Comparison of ENCODE assay signal across 1 cellular context in the genomic region with DNA sequence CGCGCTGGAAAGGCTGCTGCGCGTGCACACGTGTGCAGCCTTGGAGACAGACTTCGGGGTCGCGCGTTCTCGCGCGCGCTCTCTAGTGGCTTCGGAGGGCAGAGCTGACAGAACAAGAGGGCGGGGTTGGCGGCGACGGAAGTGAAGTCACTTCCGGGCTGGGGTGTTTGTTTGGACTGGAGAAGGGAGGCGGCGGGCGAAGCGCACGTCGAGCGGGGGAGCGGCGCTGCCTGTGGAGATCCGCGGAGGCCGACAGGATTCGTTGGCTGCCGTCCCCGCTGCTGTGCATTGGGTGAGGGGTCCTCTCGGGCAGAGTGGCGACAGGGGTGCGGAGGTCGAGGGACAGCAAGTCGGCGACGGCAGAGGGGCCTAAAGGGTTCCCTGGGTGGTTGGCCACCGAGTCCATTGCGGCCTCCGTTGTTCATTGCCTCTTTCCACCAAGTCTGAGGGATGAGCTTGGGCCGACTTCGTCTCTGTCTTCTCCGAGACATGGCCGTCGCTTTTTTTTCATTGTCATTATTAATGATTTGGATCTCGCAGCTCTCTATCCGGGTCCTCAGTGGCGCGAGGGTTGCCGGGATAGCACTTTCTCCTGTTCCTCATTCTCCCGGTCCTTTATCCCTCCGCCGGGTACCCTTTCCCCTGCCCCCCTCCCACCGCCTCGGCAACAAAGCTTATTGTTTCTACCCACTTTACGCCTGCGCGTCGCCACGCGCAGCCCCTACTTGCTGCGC.
TF ChIP-seq lines count a peak whose summit lies in the region.

A gene with protein sequence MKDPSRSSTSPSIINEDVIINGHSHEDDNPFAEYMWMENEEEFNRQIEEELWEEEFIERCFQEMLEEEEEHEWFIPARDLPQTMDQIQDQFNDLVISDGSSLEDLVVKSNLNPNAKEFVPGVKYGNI (plus strand): TSS at position 166 of the 734 bp plus-strand sequence. CDS start 21,931 bp downstream, outside the sequence.

TF ChIP-seq in HepG2, 621 proteins besides CTCF, POLR2A, EP300 and RAD21 (continued from another document and continues in another):
- TF ChIP-seq, protein P1, sequence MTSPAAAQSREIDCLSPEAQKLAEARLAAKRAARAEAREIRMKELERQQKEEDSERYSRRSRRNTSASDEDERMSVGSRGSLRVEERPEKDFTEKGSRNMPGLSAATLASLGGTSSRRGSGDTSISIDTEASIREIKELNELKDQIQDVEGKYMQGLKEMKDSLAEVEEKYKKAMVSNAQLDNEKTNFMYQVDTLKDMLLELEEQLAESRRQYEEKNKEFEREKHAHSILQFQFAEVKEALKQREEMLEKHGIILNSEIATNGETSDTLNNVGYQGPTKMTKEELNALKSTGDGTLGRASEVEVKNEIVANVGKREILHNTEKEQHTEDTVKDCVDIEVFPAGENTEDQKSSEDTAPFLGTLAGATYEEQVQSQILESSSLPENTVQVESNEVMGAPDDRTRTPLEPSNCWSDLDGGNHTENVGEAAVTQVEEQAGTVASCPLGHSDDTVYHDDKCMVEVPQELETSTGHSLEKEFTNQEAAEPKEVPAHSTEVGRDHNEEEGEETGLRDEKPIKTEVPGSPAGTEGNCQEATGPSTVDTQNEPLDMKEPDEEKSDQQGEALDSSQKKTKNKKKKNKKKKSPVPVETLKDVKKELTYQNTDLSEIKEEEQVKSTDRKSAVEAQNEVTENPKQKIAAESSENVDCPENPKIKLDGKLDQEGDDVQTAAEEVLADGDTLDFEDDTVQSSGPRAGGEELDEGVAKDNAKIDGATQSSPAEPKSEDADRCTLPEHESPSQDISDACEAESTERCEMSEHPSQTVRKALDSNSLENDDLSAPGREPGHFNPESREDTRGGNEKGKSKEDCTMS (CRISPR knock-in tag; conservative IDR thresholded peaks at IDR 0.05), result no peak
- TF ChIP-seq ARNT (IDR thresholded peaks at IDR 0.05) (no peak), ZNF614 (CRISPR knock-in tag; IDR thresholded peaks at IDR 0.05; ENCODE audit: borderline replicate concordance) (peak; percentile 89; the same call in 1 of the 2 replicates), SRSF9 (IDR thresholded peaks at IDR 0.05; ENCODE audit: borderline replicate concordance, insufficient read depth, low read depth, low read length, poor library complexity, severe bottlenecking) (no peak), ETV5 (CRISPR knock-in tag; IDR thresholded peaks at IDR 0.05; ENCODE audit: borderline replicate concordance) (peak; percentile 94), HOXA7 (CRISPR knock-in tag; IDR thresholded peaks at IDR 0.05) (no peak), ZFX (CRISPR knock-in tag; IDR thresholded peaks at IDR 0.05; ENCODE audit: low read depth) (peak; percentile 90), HDAC6 (IDR thresholded peaks at IDR 0.05; ENCODE audit: low read depth, low read length) (no peak), SRF (IDR thresholded peaks at IDR 0.05; ENCODE audit: low read depth, low read length) (no peak), CHD4 (IDR thresholded peaks at IDR 0.05; ENCODE audit: borderline replicate concordance, low read length) (no peak), MED1 (CRISPR knock-in tag; IDR thresholded peaks at IDR 0.05) (peak; percentile 85), TOPORS (CRISPR knock-in tag; IDR thresholded peaks at IDR 0.05) (no peak), KAT2B (IDR thresholded peaks at IDR 0.05; ENCODE audit: borderline replicate concordance, low read depth, low read length) (no peak), ZNF180 (CRISPR knock-in tag; IDR thresholded peaks at IDR 0.05; ENCODE audit: borderline replicate concordance, low read depth) (no peak), ZNF432 (CRISPR knock-in tag; IDR thresholded peaks at IDR 0.05; ENCODE audit: borderline replicate concordance) (no peak), RBM22 (optimal IDR thresholded peaks at IDR 0.05; ENCODE audit: low read length) (peak; percentile 26), THAP11 (CRISPR knock-in tag; IDR thresholded peaks at IDR 0.05) (peak; percentile 82), RORA (CRISPR knock-in tag; IDR thresholded peaks at IDR 0.05) (0 out of 2 replicates have a peak, but pooled peaks have one; percentile 36), ZNF446 (CRISPR knock-in tag; IDR thresholded peaks at IDR 0.05) (no peak), FOXC1 (CRISPR knock-in tag; IDR thresholded peaks at IDR 0.05; ENCODE audit: borderline replicate concordance) (no peak), SAP130 (CRISPR knock-in tag; IDR thresholded peaks at IDR 0.05; ENCODE audit: low read depth) (peak; percentile 90), SMYD3 (CRISPR knock-in tag; IDR thresholded peaks at IDR 0.05) (no peak), CREM (IDR thresholded peaks at IDR 0.05) (peak; percentile 81), CREM (CRISPR knock-in tag; IDR thresholded peaks at IDR 0.05) (no peak), SUZ12 (IDR thresholded peaks at IDR 0.05; ENCODE audit: low read depth, low read length) (no peak), HCFC1 (IDR thresholded peaks at IDR 0.05; ENCODE audit: low read depth, low read length) (peak; percentile 54; the same call in 1 of the 2 replicates), ZNF766 (CRISPR knock-in tag; IDR thresholded peaks at IDR 0.05; ENCODE audit: borderline replicate concordance) (0 out of 2 replicates have a peak, but pooled peaks have one; percentile 65), SYNCRIP (IDR thresholded peaks at IDR 0.05; ENCODE audit: insufficient read depth, low read depth, low read length) (no peak), ZC3H13 (CRISPR knock-in tag; IDR thresholded peaks at IDR 0.05) (no peak; the same call in 1 of the 2 replicates), CHCHD3 (CRISPR knock-in tag; IDR thresholded peaks at IDR 0.05) (no peak)
- TF ChIP-seq, protein P2, sequence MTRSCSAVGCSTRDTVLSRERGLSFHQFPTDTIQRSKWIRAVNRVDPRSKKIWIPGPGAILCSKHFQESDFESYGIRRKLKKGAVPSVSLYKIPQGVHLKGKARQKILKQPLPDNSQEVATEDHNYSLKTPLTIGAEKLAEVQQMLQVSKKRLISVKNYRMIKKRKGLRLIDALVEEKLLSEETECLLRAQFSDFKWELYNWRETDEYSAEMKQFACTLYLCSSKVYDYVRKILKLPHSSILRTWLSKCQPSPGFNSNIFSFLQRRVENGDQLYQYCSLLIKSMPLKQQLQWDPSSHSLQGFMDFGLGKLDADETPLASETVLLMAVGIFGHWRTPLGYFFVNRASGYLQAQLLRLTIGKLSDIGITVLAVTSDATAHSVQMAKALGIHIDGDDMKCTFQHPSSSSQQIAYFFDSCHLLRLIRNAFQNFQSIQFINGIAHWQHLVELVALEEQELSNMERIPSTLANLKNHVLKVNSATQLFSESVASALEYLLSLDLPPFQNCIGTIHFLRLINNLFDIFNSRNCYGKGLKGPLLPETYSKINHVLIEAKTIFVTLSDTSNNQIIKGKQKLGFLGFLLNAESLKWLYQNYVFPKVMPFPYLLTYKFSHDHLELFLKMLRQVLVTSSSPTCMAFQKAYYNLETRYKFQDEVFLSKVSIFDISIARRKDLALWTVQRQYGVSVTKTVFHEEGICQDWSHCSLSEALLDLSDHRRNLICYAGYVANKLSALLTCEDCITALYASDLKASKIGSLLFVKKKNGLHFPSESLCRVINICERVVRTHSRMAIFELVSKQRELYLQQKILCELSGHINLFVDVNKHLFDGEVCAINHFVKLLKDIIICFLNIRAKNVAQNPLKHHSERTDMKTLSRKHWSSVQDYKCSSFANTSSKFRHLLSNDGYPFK (CRISPR knock-in tag; IDR thresholded peaks at IDR 0.05; ENCODE audit: borderline replicate concordance), result peak; percentile 78; the same call in 1 of the 2 replicates
- TF ChIP-seq, protein P3, sequence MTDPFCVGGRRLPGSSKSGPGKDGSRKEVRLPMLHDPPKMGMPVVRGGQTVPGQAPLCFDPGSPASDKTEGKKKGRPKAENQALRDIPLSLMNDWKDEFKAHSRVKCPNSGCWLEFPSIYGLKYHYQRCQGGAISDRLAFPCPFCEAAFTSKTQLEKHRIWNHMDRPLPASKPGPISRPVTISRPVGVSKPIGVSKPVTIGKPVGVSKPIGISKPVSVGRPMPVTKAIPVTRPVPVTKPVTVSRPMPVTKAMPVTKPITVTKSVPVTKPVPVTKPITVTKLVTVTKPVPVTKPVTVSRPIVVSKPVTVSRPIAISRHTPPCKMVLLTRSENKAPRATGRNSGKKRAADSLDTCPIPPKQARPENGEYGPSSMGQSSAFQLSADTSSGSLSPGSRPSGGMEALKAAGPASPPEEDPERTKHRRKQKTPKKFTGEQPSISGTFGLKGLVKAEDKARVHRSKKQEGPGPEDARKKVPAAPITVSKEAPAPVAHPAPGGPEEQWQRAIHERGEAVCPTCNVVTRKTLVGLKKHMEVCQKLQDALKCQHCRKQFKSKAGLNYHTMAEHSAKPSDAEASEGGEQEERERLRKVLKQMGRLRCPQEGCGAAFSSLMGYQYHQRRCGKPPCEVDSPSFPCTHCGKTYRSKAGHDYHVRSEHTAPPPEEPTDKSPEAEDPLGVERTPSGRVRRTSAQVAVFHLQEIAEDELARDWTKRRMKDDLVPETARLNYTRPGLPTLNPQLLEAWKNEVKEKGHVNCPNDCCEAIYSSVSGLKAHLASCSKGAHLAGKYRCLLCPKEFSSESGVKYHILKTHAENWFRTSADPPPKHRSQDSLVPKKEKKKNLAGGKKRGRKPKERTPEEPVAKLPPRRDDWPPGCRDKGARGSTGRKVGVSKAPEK (CRISPR knock-in tag; IDR thresholded peaks at IDR 0.05; ENCODE audit: borderline replicate concordance), result no peak
- TF ChIP-seq, protein P4, sequence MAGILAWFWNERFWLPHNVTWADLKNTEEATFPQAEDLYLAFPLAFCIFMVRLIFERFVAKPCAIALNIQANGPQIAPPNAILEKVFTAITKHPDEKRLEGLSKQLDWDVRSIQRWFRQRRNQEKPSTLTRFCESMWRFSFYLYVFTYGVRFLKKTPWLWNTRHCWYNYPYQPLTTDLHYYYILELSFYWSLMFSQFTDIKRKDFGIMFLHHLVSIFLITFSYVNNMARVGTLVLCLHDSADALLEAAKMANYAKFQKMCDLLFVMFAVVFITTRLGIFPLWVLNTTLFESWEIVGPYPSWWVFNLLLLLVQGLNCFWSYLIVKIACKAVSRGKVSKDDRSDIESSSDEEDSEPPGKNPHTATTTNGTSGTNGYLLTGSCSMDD (CRISPR knock-in tag; IDR thresholded peaks at IDR 0.05), result no peak
- TF ChIP-seq, protein P5, sequence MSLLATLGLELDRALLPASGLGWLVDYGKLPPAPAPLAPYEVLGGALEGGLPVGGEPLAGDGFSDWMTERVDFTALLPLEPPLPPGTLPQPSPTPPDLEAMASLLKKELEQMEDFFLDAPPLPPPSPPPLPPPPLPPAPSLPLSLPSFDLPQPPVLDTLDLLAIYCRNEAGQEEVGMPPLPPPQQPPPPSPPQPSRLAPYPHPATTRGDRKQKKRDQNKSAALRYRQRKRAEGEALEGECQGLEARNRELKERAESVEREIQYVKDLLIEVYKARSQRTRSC (CRISPR knock-in tag; IDR thresholded peaks at IDR 0.05; ENCODE audit: low read depth), result no peak
- TF ChIP-seq, protein P6, sequence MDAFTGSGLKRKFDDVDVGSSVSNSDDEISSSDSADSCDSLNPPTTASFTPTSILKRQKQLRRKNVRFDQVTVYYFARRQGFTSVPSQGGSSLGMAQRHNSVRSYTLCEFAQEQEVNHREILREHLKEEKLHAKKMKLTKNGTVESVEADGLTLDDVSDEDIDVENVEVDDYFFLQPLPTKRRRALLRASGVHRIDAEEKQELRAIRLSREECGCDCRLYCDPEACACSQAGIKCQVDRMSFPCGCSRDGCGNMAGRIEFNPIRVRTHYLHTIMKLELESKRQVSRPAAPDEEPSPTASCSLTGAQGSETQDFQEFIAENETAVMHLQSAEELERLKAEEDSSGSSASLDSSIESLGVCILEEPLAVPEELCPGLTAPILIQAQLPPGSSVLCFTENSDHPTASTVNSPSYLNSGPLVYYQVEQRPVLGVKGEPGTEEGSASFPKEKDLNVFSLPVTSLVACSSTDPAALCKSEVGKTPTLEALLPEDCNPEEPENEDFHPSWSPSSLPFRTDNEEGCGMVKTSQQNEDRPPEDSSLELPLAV (CRISPR knock-in tag; conservative IDR thresholded peaks at IDR 0.05; ENCODE audit: low read depth), result no peak
- TF ChIP-seq, protein P7, sequence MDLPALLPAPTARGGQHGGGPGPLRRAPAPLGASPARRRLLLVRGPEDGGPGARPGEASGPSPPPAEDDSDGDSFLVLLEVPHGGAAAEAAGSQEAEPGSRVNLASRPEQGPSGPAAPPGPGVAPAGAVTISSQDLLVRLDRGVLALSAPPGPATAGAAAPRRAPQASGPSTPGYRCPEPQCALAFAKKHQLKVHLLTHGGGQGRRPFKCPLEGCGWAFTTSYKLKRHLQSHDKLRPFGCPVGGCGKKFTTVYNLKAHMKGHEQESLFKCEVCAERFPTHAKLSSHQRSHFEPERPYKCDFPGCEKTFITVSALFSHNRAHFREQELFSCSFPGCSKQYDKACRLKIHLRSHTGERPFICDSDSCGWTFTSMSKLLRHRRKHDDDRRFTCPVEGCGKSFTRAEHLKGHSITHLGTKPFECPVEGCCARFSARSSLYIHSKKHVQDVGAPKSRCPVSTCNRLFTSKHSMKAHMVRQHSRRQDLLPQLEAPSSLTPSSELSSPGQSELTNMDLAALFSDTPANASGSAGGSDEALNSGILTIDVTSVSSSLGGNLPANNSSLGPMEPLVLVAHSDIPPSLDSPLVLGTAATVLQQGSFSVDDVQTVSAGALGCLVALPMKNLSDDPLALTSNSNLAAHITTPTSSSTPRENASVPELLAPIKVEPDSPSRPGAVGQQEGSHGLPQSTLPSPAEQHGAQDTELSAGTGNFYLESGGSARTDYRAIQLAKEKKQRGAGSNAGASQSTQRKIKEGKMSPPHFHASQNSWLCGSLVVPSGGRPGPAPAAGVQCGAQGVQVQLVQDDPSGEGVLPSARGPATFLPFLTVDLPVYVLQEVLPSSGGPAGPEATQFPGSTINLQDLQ (CRISPR knock-in tag; IDR thresholded peaks at IDR 0.05), result 0 out of 2 replicates have a peak, but pooled peaks have one; percentile 39
- TF ChIP-seq, protein P8, sequence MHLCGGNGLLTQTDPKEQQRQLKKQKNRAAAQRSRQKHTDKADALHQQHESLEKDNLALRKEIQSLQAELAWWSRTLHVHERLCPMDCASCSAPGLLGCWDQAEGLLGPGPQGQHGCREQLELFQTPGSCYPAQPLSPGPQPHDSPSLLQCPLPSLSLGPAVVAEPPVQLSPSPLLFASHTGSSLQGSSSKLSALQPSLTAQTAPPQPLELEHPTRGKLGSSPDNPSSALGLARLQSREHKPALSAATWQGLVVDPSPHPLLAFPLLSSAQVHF (CRISPR knock-in tag; IDR thresholded peaks at IDR 0.05), result no peak
- TF ChIP-seq, protein P9, sequence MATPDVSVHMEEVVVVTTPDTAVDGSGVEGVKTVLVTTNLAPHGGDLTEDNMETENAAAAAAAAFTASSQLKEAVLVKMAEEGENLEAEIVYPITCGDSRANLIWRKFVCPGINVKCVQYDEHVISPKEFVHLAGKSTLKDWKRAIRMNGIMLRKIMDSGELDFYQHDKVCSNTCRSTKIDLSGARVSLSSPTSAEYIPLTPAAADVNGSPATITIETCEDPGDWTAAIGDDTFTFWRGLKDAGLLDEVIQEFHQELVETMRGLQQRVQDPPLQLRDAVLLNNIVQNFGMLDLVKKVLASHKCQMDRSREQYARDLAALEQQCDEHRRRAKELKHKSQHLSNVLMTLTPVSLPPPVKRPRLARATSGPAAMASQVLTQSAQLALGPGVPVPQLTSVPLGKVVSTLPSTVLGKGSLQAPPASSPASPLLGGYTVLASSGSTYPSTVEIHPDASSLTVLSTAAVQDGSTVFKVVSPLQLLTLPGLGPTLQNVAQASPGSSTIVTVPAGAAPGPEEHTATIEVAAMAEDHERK (CRISPR knock-in tag; IDR thresholded peaks at IDR 0.05; ENCODE audit: low read depth), result no peak
- TF ChIP-seq, protein P10, sequence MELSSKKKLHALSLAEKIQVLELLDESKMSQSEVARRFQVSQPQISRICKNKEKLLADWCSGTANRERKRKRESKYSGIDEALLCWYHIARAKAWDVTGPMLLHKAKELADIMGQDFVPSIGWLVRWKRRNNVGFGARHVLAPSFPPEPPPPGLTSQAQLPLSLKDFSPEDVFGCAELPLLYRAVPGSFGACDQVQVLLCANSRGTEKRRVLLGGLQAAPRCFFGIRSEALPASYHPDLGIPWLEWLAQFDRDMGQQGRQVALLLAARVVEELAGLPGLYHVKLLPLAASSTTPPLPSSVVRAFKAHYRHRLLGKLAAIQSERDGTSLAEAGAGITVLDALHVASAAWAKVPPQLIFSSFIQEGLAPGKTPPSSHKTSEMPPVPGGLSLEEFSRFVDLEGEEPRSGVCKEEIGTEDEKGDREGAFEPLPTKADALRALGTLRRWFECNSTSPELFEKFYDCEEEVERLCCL (CRISPR knock-in tag; IDR thresholded peaks at IDR 0.05; ENCODE audit: borderline replicate concordance), result no peak; the same call in 1 of the 2 replicates
